Comparison of ENCODE assay signal across 25 cellular contexts in the genomic region with DNA sequence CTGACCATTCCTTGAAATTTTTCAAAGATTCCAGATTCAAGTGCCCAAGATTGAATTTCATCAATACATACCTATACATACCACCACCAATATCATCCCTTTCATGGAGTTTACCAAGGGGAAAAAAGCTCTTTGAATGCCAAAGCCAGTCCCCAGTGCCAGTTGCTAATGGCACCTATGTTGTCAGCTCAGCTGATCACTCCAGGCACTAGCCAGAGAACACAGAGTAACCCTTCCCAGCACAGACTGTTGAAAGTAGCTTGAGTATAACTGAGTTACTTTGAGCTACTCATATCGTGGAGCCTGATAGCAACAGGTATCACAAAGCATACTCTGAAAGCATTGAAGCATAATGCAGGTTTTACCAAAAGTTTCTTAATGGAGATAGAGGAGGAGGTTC.
DNase-seq lines count a peak whose midpoint lies in the region; ATAC-seq, FAIRE-seq and TF ChIP-seq lines count a peak whose summit lies in the region.
"Had no signal": no experiment of that assay in that cellular context is flagged by ENCODE, and none has a peak within 500 bp of the region (broad histone marks: within the 10 kb centered on the region; RNA-seq: fewer than 3 reads in every experiment).

No MANE protein-coding gene starts in this region.

- CTCF ChIA-PET in endothelial cell of umbilical vein (lab: Charles Lee) = interaction anchor here (0.6 to 1.7 kb wide), 7 partner anchors 11 to 667 kb away, joined by 3 to 7 read pairs (median 5); no protein-coding TSS in a partner anchor
- CTCF ChIA-PET in SK-N-SH (lab: Yijun Ruan, JAX) = interaction anchor here (0.8 to 2.2 kb wide), 5 partner anchors 10 to 101 kb away, joined by 3 to 7 read pairs (median 4); no protein-coding TSS in a partner anchor

- no peak overlapping the region for H3K27ac ChIP-seq in right atrium auricular region
- H3K27ac ChIP-seq in endothelial cell of umbilical vein (ENCODE audit: insufficient read depth, low read depth, low read length) = peak overlapping the region; percentile 54
- H3K27ac ChIP-seq in tibial artery = no peak overlapping the region
- H3K27ac ChIP-seq in SK-N-SH (ENCODE audit: low read depth in 2 of 2, low read length in 1 of 2) = peak overlapping the region in 1 of 2 experiments; percentile 84; a peak in 2 of 4 replicates
- H3K27ac ChIP-seq: C4-2B, SK-N-MC had no signal

- no peak for TF ChIP-seq RAD21 in SK-N-SH (IDR thresholded peaks at IDR 0.05; ENCODE audit: low read length)

- H3K4me3 ChIP-seq in right atrium auricular region (no peak overlapping the region), endothelial cell of umbilical vein (replicated peaks in 1 of 3; ENCODE audit: insufficient read depth in 1 of 3, low read depth in 1 of 3, low read length in 3 of 3) (no peak overlapping the region), tibial artery (no peak overlapping the region), SK-N-SH (ENCODE audit: low read depth in 2 of 2, low read length in 1 of 2) (no peak overlapping the region)
- H3K4me3 ChIP-seq: SK-N-MC had no signal

- H3K27me3 ChIP-seq in right atrium auricular region (no peaks in the 10 kb centered on the region), endothelial cell of umbilical vein (ENCODE audit: control insufficient read depth in 2 of 2, insufficient read depth in 2 of 2, low read length in 2 of 2) (no peaks in the 10 kb centered on the region), tibial artery (peaks cover 0 to 4% of the 10 kb centered on the region in 2 donors), SK-N-SH (ENCODE audit: insufficient read depth) (no peaks in the 10 kb centered on the region)

- TF ChIP-seq POLR2A in endothelial cell of umbilical vein (IDR thresholded peaks at IDR 0.05; ENCODE audit: low read depth, low read length) = no peak

- no TSS peak for BruUV-seq in endothelial cell of umbilical vein (replicated peaks; lab: Mats Ljungman, UMichigan)

- DNase-seq in Right ventricle myocardium inferior (ENCODE audit: missing footprints) = no peak
- no peak for DNase-seq in right atrium auricular region (ENCODE audit: low spot score)
- DNase-seq in endothelial cell of umbilical vein (ENCODE audit: low read depth, low spot score) = no peak
- DNase-seq in medulla oblongata (ENCODE audit: extremely low spot score) = peak; percentile 40
- DNase-seq in tibial artery = no peak
- no peak for DNase-seq in head of caudate nucleus
- no peak for DNase-seq in SK-N-SH
- DNase-seq: 8988T; Calu3; CD8-positive, alpha-beta memory T cell; DMS153; IMR-90; NCI-H1417; NCI-H1694 treated with DMSO at 0.1 percent for 48 hours; NCI-H2081 treated with DMSO at 0.1 percent for 48 hours; NCI-H2171 treated with DMSO at 0.1 percent for 48 hours; NCI-H526; PC-3; SHP77 treated with DMSO at 0.1 percent for 48 hours had no signal

- POLR2A ChIA-PET in endothelial cell of umbilical vein (lab: Charles Lee) = interaction anchor here (1.0 kb wide), 1 partner anchor 11 kb away, joined by 5 read pairs; no protein-coding TSS in a partner anchor
- POLR2A ChIA-PET in SK-N-SH (lab: Yijun Ruan, JAX) = no interaction called here

- H3K4me2 ChIP-seq in endothelial cell of umbilical vein (ENCODE audit: insufficient read depth, low read length) = peak overlapping the region; percentile 44
- H3K4me2 ChIP-seq in SK-N-SH = no peak overlapping the region

- TF ChIP-seq CTCF in right atrium auricular region (IDR thresholded peaks at IDR 0.05) (no peak), endothelial cell of umbilical vein (IDR thresholded peaks at IDR 0.05; ENCODE audit: extremely low read depth in 1 of 2, insufficient read depth in 1 of 2, low read depth in 1 of 2, low read length in 2 of 2) (no peak), tibial artery (IDR thresholded peaks at IDR 0.05) (no peak), SK-N-SH (IDR thresholded peaks at IDR 0.05) (no peak)

- no peak overlapping the region for H3K9ac ChIP-seq in endothelial cell of umbilical vein (replicated peaks; ENCODE audit: extremely low read depth, insufficient read depth, low read length)
- H3K9ac ChIP-seq in SK-N-SH = no peak overlapping the region

- H3K9me3 ChIP-seq in right atrium auricular region = no peaks in the 10 kb centered on the region
- no peaks in the 10 kb centered on the region for H3K9me3 ChIP-seq in endothelial cell of umbilical vein (replicated peaks; ENCODE audit: control insufficient read depth, insufficient read depth, low read length)
- H3K9me3 ChIP-seq in tibial artery = no peaks in the 10 kb centered on the region
- no peaks in the 10 kb centered on the region for H3K9me3 ChIP-seq in SK-N-SH

- no peaks in the 10 kb centered on the region for H3K9me1 ChIP-seq in endothelial cell of umbilical vein (replicated peaks; ENCODE audit: control insufficient read depth, extremely low read depth, insufficient read depth, low read length)

- no peak for FAIRE-seq in endothelial cell of umbilical vein (lab: Jason Lieb, UNC)
- FAIRE-seq: GM12892, GM18507, H1 had no signal

- TF ChIP-seq EP300 in SK-N-SH (IDR thresholded peaks at IDR 0.05; ENCODE audit: borderline replicate concordance in 1 of 2, low read depth in 1 of 2, low read length in 1 of 2) = no peak

- H2AFZ ChIP-seq in endothelial cell of umbilical vein (ENCODE audit: low read depth, low read length) (peak overlapping the region; percentile 52), SK-N-SH (ENCODE audit: low read depth) (no peak overlapping the region)

- dilution Hi-C loops in endothelial cell of umbilical vein (cut with MboI; ENCODE audit: extremely low pct_ligation_motif_present, low sequenced_read_pairs) = no loop called here

- WGBS in SK-N-SH (ENCODE audit: low lambda C conversion rate) = 65% methylated on average over 1 of the region's 1 CpG

- intact Hi-C loops in Right ventricle myocardium inferior (cut with DNase I) (loop anchor here (5.0 kb wide), 1 partner anchor 51 kb away; no protein-coding TSS in a partner anchor), endothelial cell of umbilical vein (cut with micrococcal nuclease) (no loop called here), tibial artery (cut with DNase I; ENCODE audit: low total_unique reads) (no loop called here), head of caudate nucleus (cut with DNase I) (no loop called here)

- ATAC-seq in Right ventricle myocardium inferior = peak; percentile 83
- ATAC-seq: HCT116, PC-3 had no signal

- no peaks in the 10 kb centered on the region for H3K4me1 ChIP-seq in right atrium auricular region
- H3K4me1 ChIP-seq in endothelial cell of umbilical vein (ENCODE audit: control insufficient read depth, extremely low read depth, insufficient read depth, low read length) = peaks cover 29% of the 10 kb centered on the region
- no peaks in the 10 kb centered on the region for H3K4me1 ChIP-seq in tibial artery
- H3K4me1 ChIP-seq in SK-N-SH (ENCODE audit: control insufficient read depth in 1 of 2, insufficient read depth in 2 of 2, low read depth in 1 of 2, low read length in 1 of 2) = peaks cover 0 to 29% of the 10 kb centered on the region in 2 experiments; a peak in 2 of 4 replicates

- H3F3A ChIP-seq in SK-N-SH (replicated peaks; ENCODE audit: insufficient read depth) = no peaks in the 10 kb centered on the region

- H3K9me2 ChIP-seq in SK-N-SH = no peaks in the 10 kb centered on the region

- H3K36me3 ChIP-seq in right atrium auricular region (no peaks in the 10 kb centered on the region), endothelial cell of umbilical vein (ENCODE audit: control insufficient read depth in 2 of 2, extremely low read depth in 1 of 2, insufficient read depth in 2 of 2, low read length in 2 of 2) (no peaks in the 10 kb centered on the region), tibial artery (no peaks in the 10 kb centered on the region), SK-N-SH (replicated peaks in 1 of 2; ENCODE audit: control insufficient read depth in 1 of 2, insufficient read depth in 2 of 2, low read length in 1 of 2) (no peaks in the 10 kb centered on the region)

- H3K79me2 ChIP-seq in endothelial cell of umbilical vein (ENCODE audit: control insufficient read depth, insufficient read depth, low read length) (no peaks in the 10 kb centered on the region), SK-N-SH (ENCODE audit: insufficient read depth) (no peaks in the 10 kb centered on the region)

- H4K20me1 ChIP-seq in endothelial cell of umbilical vein (replicated peaks; ENCODE audit: control insufficient read depth, extremely low read depth, insufficient read depth, low read length) (no peaks in the 10 kb centered on the region), SK-N-SH (ENCODE audit: insufficient read depth) (no peaks in the 10 kb centered on the region)

TF ChIP-seq in endothelial cell of umbilical vein, 7 proteins besides CTCF, POLR2A, EP300 and RAD21:
- TF ChIP-seq MYC (IDR thresholded peaks at IDR 0.05; ENCODE audit: low read depth, low read length) = no peak
- no peak for TF ChIP-seq EZH2 (IDR thresholded peaks at IDR 0.05; ENCODE audit: borderline replicate concordance, low read depth, low read length, severe bottlenecking)
- no peak for TF ChIP-seq JUN (IDR thresholded peaks at IDR 0.05; ENCODE audit: borderline replicate concordance, insufficient read depth, insufficient read length, low read depth)
- no peak for TF ChIP-seq MAX (IDR thresholded peaks at IDR 0.05; ENCODE audit: insufficient read depth, insufficient read length)
- no peak for TF ChIP-seq FOS (IDR thresholded peaks at IDR 0.05; ENCODE audit: borderline replicate concordance, insufficient read depth, low read length)
- TF ChIP-seq POLR2AphosphoS5 (IDR thresholded peaks at IDR 0.05; ENCODE audit: insufficient read depth, low read depth, low read length) = no peak
TF ChIP-seq in endothelial cell of umbilical vein: peak in this region for 0.

TF ChIP-seq in SK-N-SH, 30 proteins besides CTCF, POLR2A, EP300 and RAD21:
- TF ChIP-seq JUND (IDR thresholded peaks at IDR 0.05) (no peak), SIN3A (IDR thresholded peaks at IDR 0.05; ENCODE audit: borderline replicate concordance, low read depth, low read length) (no peak), SMC3 (IDR thresholded peaks at IDR 0.05; ENCODE audit: low read depth, low read length) (no peak), RFX5 (IDR thresholded peaks at IDR 0.05; ENCODE audit: low read length) (no peak), GABPA (IDR thresholded peaks at IDR 0.05; ENCODE audit: low read depth) (no peak), ELF1 (IDR thresholded peaks at IDR 0.05) (no peak), POLR2AphosphoS5 (IDR thresholded peaks at IDR 0.05; ENCODE audit: low read depth, low read length) (no peak), MEF2A (IDR thresholded peaks at IDR 0.05; ENCODE audit: borderline replicate concordance, low read depth) (no peak)
